Comparison of ENCODE assay signal across 19 cellular contexts in genomic region chr18:63177259-63177658, GRCh38.
DNase-seq lines count a peak whose midpoint lies in the region; ATAC-seq and TF ChIP-seq lines count a peak whose summit lies in the region.
"Had no signal": no experiment of that assay in that cellular context is flagged by ENCODE, and none has a peak within 500 bp of the region (broad histone marks: within the 10 kb centered on the region; RNA-seq: fewer than 3 reads in every experiment).

No MANE protein-coding gene starts in this region.

- TF ChIP-seq CTCF in OCI-LY1 (IDR thresholded peaks at IDR 0.05; ENCODE audit: low read length) (no peak), nephron progenitor cell (IDR thresholded peaks at IDR 0.05) (no peak), tibial nerve (IDR thresholded peaks at IDR 0.05) (no peak)

- H3K9me3 Mint-ChIP-seq in nephron progenitor cell, result peaks cover 17% of the 10 kb centered on the region
- H3K9me3 Mint-ChIP-seq: central memory CD8-positive, alpha-beta T cell had no signal

- H3K27me3 Mint-ChIP-seq in nephron progenitor cell (ENCODE audit: low read depth, poor library complexity), result peaks cover 10% of the 10 kb centered on the region
- H3K27me3 Mint-ChIP-seq: central memory CD8-positive, alpha-beta T cell had no signal

- no peaks in the 10 kb centered on the region for H3K9me2 ChIP-seq in OCI-LY1 (ENCODE audit: low read depth, low read length)

- H3K27ac Mint-ChIP-seq in nephron progenitor cell, result peak overlapping the region; percentile 98

- peaks cover 83% of the 10 kb centered on the region for H3K36me3 ChIP-seq in OCI-LY1 (ENCODE audit: insufficient read depth, low read length)
- peaks cover 0 to 3% (median 0%) of the 10 kb centered on the region in 3 donors for H3K36me3 ChIP-seq in tibial nerve

- 75 to 79% methylated on average over 6 of the region's 6 CpGs for WGBS in tibial nerve, 2 donors

- no peak overlapping the region for H3K4me3 ChIP-seq in OCI-LY1 (ENCODE audit: low read depth, low read length, poor library complexity, severe bottlenecking)
- no peak overlapping the region for H3K4me3 ChIP-seq in tibial nerve
- H3K4me3 ChIP-seq: lung had no signal

- ATAC-seq in HG03196 (IDR thresholded peaks at IDR 0.05; ENCODE audit: unreplicated experiment) (no peak), GM19324 (IDR thresholded peaks at IDR 0.05; ENCODE audit: low FRiP score, unreplicated experiment) (no peak), HG02623 (IDR thresholded peaks at IDR 0.05; ENCODE audit: unreplicated experiment) (no peak)

- H3K4me3 Mint-ChIP-seq in nephron progenitor cell, result no peak overlapping the region
- H3K4me3 Mint-ChIP-seq: central memory CD8-positive, alpha-beta T cell had no signal

- H3K27ac ChIP-seq in OCI-LY1 (ENCODE audit: low read depth, low read length, poor library complexity, severe bottlenecking), result peak overlapping the region; percentile 39
- H3K27ac ChIP-seq in tibial nerve, result peak overlapping the region in 3 of 4 donors; percentile 53 to 78 (median 73)

- H4K20me1 ChIP-seq in OCI-LY1 (ENCODE audit: insufficient read depth, low read length), result no peaks in the 10 kb centered on the region

- DNase-seq in NCI-H2107 treated with DMSO at 0.1 percent for 48 hours (lab: John Stamatoyannopoulos, UW; ENCODE audit: unreplicated experiment) (peak; percentile 46), NCI-H2107 (lab: John Stamatoyannopoulos, UW) (no peak), nephron progenitor cell (no peak), tibial nerve (ENCODE audit: low spot score in 2 of 2) (no peak)
- DNase-seq: activated CD4-positive, alpha-beta T cell treated with anti-CD3 and anti-CD28 coated beads, Interleukin-2, amount 50 U/mL, for 4 hours; activated CD4-positive, CD25-positive, alpha-beta regulatory T cell; GF-D8; NCI-H1694 treated with DMSO at 0.1 percent for 48 hours; NCI-H345; nucleus accumbens; OCI-M1; small intestine; testis had no signal

- TF ChIP-seq EP300 in tibial nerve (IDR thresholded peaks at IDR 0.05), result no peak

- no peaks in the 10 kb centered on the region for H3K27me3 ChIP-seq in OCI-LY1 (ENCODE audit: insufficient read depth, low read length)
- no peaks in the 10 kb centered on the region for H3K27me3 ChIP-seq in tibial nerve
- H3K27me3 ChIP-seq: testis had no signal

- no peak overlapping the region for H2AFZ ChIP-seq in OCI-LY1 (ENCODE audit: low read length)

- H3K4me1 Mint-ChIP-seq in nephron progenitor cell, result peaks cover 70% of the 10 kb centered on the region

- H3K36me3 Mint-ChIP-seq in nephron progenitor cell (ENCODE audit: low read depth), result peaks cover 21% of the 10 kb centered on the region

- no peak for TF ChIP-seq POLR2A in tibial nerve (IDR thresholded peaks at IDR 0.05)

- H3K9me3 ChIP-seq in OCI-LY1 (ENCODE audit: low read length) (no peaks in the 10 kb centered on the region), tibial nerve (no peaks in the 10 kb centered on the region)
- H3K9me3 ChIP-seq: testis had no signal

- H3K4me1 ChIP-seq in OCI-LY1 (ENCODE audit: insufficient read depth, low read length, severe bottlenecking) (peaks cover 75% of the 10 kb centered on the region), tibial nerve (peaks cover 0 to 84% (median 46%) of the 10 kb centered on the region in 4 donors)

- H3K4me2 ChIP-seq in OCI-LY1 (ENCODE audit: low read length), result no peak overlapping the region

- peaks cover 78% of the 10 kb centered on the region for H3K79me2 ChIP-seq in OCI-LY1 (ENCODE audit: insufficient read depth, low read length)

- H3F3A ChIP-seq in OCI-LY1 (ENCODE audit: insufficient read depth, low read length), result no peaks in the 10 kb centered on the region

- H3K9ac ChIP-seq in OCI-LY1 (ENCODE audit: low read length), result no peak overlapping the region
